Comparison of ENCODE assay signal across 16 cellular contexts in the genomic region with DNA sequence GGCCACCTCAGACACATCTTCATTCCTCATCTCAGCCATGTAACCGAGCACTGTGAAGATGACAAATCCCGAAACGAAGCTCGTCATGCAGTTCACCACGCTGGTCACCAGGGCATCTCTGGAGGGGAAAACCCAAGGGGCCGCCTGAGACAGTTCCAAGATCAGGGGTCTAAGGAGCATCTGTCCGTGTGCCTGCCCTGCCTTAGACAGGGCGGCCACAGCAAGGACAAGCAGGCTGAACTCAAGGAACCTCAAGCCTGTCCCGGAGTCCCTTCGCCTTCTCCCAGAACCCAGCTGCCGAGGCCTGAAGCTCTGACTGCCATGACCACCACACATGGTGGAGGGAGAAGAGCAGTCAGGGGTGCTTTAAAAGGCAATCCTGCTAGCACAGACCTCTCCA. TPM values are rescaled to one million over a fixed set of nuclear protein-coding genes. Genes with fewer than 3 reads are reported as not detected.
DNase-seq lines count a peak whose midpoint lies in the region; ATAC-seq and TF ChIP-seq lines count a peak whose summit lies in the region.
"Had no signal": no experiment of that assay in that cellular context is flagged by ENCODE, and none has a peak within 500 bp of the region (broad histone marks: within the 10 kb centered on the region; RNA-seq: fewer than 3 reads in every experiment).

No MANE protein-coding gene starts in this region.

- TF ChIP-seq RAD21 in SK-N-SH (IDR thresholded peaks at IDR 0.05; ENCODE audit: low read length), result no peak

- CTCF ChIA-PET in SK-N-SH (lab: Yijun Ruan, JAX), result interaction anchor here (0.6 to 1.4 kb wide), 3 partner anchors 10 to 108 kb away, joined by 3 to 5 read pairs (median 3); no protein-coding TSS in a partner anchor

- peaks cover 13% of the 10 kb centered on the region for H3K27me3 Mint-ChIP-seq in activated T-cell treated with anti-CD3 and anti-CD28 coated beads, Interleukin-2, amount 50 U/mL, for 4 hours (ENCODE audit: low read depth)

- no peak overlapping the region for H3K4me2 ChIP-seq in SK-N-SH

- H3K4me3 ChIP-seq in esophagus muscularis mucosa (no peak overlapping the region), SK-N-SH (ENCODE audit: low read depth in 2 of 2, low read length in 1 of 2) (no peak overlapping the region)
- H3K4me3 ChIP-seq: MG63 had no signal

- H3K36me3 ChIP-seq in esophagus muscularis mucosa (no peaks in the 10 kb centered on the region), SK-N-SH (replicated peaks in 1 of 2; ENCODE audit: control insufficient read depth in 1 of 2, insufficient read depth in 2 of 2, low read length in 1 of 2) (no peaks in the 10 kb centered on the region)
- H3K36me3 ChIP-seq: MG63 had no signal

- no peak overlapping the region for H3K9ac ChIP-seq in SK-N-SH

- H3K4me1 ChIP-seq in esophagus muscularis mucosa (no peaks in the 10 kb centered on the region), SK-N-SH (ENCODE audit: control insufficient read depth in 1 of 2, insufficient read depth in 2 of 2, low read depth in 1 of 2, low read length in 1 of 2) (no peaks in the 10 kb centered on the region)

- no peaks in the 10 kb centered on the region for H3F3A ChIP-seq in SK-N-SH (replicated peaks; ENCODE audit: insufficient read depth)

- H3K9me3 Mint-ChIP-seq in activated T-cell treated with anti-CD3 and anti-CD28 coated beads, Interleukin-2, amount 50 U/mL, for 4 hours, result no peaks in the 10 kb centered on the region
- H3K9me3 Mint-ChIP-seq in stimulated activated effector memory CD8-positive, alpha-beta T cell treated with anti-CD3 and anti-CD28 coated beads, Interleukin-12 subunit alpha, Interleukin-12 subunit beta, amount 100 ng/mL, for 72 hours, result no peaks in the 10 kb centered on the region
- H3K9me3 Mint-ChIP-seq: activated CD4-positive, alpha-beta T cell treated with anti-CD3 and anti-CD28 coated beads, Interleukin-2, amount 10 ng/mL, durations not matched to agents 24 days and 14 days; neural crest cell had no signal

- POLR2A ChIA-PET in SK-N-SH (lab: Yijun Ruan, JAX), result no interaction called here

- H3K4me1 Mint-ChIP-seq in activated T-cell treated with anti-CD3 and anti-CD28 coated beads, Interleukin-2, amount 50 U/mL, for 4 hours (ENCODE audit: low read depth), result no peaks in the 10 kb centered on the region
- peaks cover 18% of the 10 kb centered on the region for H3K4me1 Mint-ChIP-seq in stimulated activated effector memory CD8-positive, alpha-beta T cell treated with anti-CD3 and anti-CD28 coated beads, Interleukin-12 subunit alpha, Interleukin-12 subunit beta, amount 100 ng/mL, for 72 hours
- H3K4me1 Mint-ChIP-seq: activated CD4-positive, alpha-beta T cell treated with anti-CD3 and anti-CD28 coated beads, Interleukin-2, amount 10 ng/mL, durations not matched to agents 24 days and 14 days; neural crest cell had no signal

- no peaks in the 10 kb centered on the region for H4K20me1 ChIP-seq in SK-N-SH (ENCODE audit: insufficient read depth)

- H3K4me3 Mint-ChIP-seq in activated T-cell treated with anti-CD3 and anti-CD28 coated beads, Interleukin-2, amount 50 U/mL, for 4 hours, result no peak overlapping the region
- H3K4me3 Mint-ChIP-seq in stimulated activated effector memory CD8-positive, alpha-beta T cell treated with anti-CD3 and anti-CD28 coated beads, Interleukin-12 subunit alpha, Interleukin-12 subunit beta, amount 100 ng/mL, for 72 hours, result no peak overlapping the region
- H3K4me3 Mint-ChIP-seq: activated CD4-positive, alpha-beta T cell treated with anti-CD3 and anti-CD28 coated beads, Interleukin-2, amount 10 ng/mL, durations not matched to agents 24 days and 14 days; neural crest cell had no signal

- 90% methylated on average over 5 of the region's 11 CpGs for WGBS in esophagus muscularis mucosa
- WGBS in SK-N-SH (ENCODE audit: low lambda C conversion rate), result 83% methylated on average over 11 of the region's 11 CpGs

- TF ChIP-seq EP300 in esophagus muscularis mucosa (IDR thresholded peaks at IDR 0.05) (no peak), SK-N-SH (IDR thresholded peaks at IDR 0.05; ENCODE audit: borderline replicate concordance in 1 of 2, low read depth in 1 of 2, low read length in 1 of 2) (no peak)

- TF ChIP-seq POLR2A in esophagus muscularis mucosa (IDR thresholded peaks at IDR 0.05; ENCODE audit: low read depth), result no peak

- H3K79me2 ChIP-seq in SK-N-SH (ENCODE audit: insufficient read depth), result no peaks in the 10 kb centered on the region

- no peak overlapping the region for H3K27ac ChIP-seq in esophagus muscularis mucosa (replicated peaks in 1 of 4)
- no peak overlapping the region for H3K27ac ChIP-seq in SK-N-SH (ENCODE audit: low read depth in 2 of 2, low read length in 1 of 2)

- peak; percentile 27 to 32 for DNase-seq in activated T-cell treated with anti-CD3 and anti-CD28 coated beads, Interleukin-2, amount 50 U/mL, for 48 hours
- no peak for DNase-seq in activated T-cell treated with anti-CD3 and anti-CD28 coated beads, Interleukin-2, amount 50 U/mL, for 4 hours
- peak in 1 of 2 donors; percentile 72 for DNase-seq in stimulated activated effector memory CD8-positive, alpha-beta T cell treated with anti-CD3 and anti-CD28 coated beads, Interleukin-12 subunit alpha, Interleukin-12 subunit beta, amount 100 ng/mL, for 72 hours (ENCODE audit: low spot score in 2 of 2)
- no peak for DNase-seq in esophagus muscularis mucosa (ENCODE audit: extremely low spot score)
- DNase-seq in left ventricle myocardium superior, result no peak
- DNase-seq in SK-N-SH, result no peak
- DNase-seq: activated CD4-positive, alpha-beta T cell treated with anti-CD3 and anti-CD28 coated beads, Interleukin-2, amount 10 ng/mL, durations not matched to agents 24 days and 14 days; DMS153; kidney glomerular epithelial cell; MG63; NCI-H510A treated with DMSO at 0.1 percent for 48 hours had no signal

- H3K27me3 ChIP-seq in esophagus muscularis mucosa, result peaks cover 0 to 7% (median 0%) of the 10 kb centered on the region in 4 donors
- no peaks in the 10 kb centered on the region for H3K27me3 ChIP-seq in SK-N-SH (ENCODE audit: insufficient read depth)

- H3K36me3 Mint-ChIP-seq in activated T-cell treated with anti-CD3 and anti-CD28 coated beads, Interleukin-2, amount 50 U/mL, for 4 hours (ENCODE audit: insufficient read depth), result no peaks in the 10 kb centered on the region
- no peaks in the 10 kb centered on the region for H3K36me3 Mint-ChIP-seq in stimulated activated effector memory CD8-positive, alpha-beta T cell treated with anti-CD3 and anti-CD28 coated beads, Interleukin-12 subunit alpha, Interleukin-12 subunit beta, amount 100 ng/mL, for 72 hours

- no peaks in the 10 kb centered on the region for H3K9me2 ChIP-seq in SK-N-SH

- TF ChIP-seq CTCF in esophagus muscularis mucosa (IDR thresholded peaks at IDR 0.05) (no peak), SK-N-SH (IDR thresholded peaks at IDR 0.05) (no peak)

- peak overlapping the region; percentile 30 for H3K27ac Mint-ChIP-seq in stimulated activated effector memory CD8-positive, alpha-beta T cell treated with anti-CD3 and anti-CD28 coated beads, Interleukin-12 subunit alpha, Interleukin-12 subunit beta, amount 100 ng/mL, for 72 hours
- H3K27ac Mint-ChIP-seq: activated CD4-positive, alpha-beta T cell treated with anti-CD3 and anti-CD28 coated beads, Interleukin-2, amount 10 ng/mL, durations not matched to agents 24 days and 14 days had no signal

- ATAC-seq in activated T-cell treated with anti-CD3 and anti-CD28 coated beads, Interleukin-2, amount 50 U/mL, for 4 hours, result no peak
- ATAC-seq in GM21717 (IDR thresholded peaks at IDR 0.05; ENCODE audit: unreplicated experiment), result peak; percentile 63
- ATAC-seq in HG03196 (IDR thresholded peaks at IDR 0.05; ENCODE audit: unreplicated experiment), result peak; percentile 76
- ATAC-seq in stimulated activated effector memory CD8-positive, alpha-beta T cell treated with anti-CD3 and anti-CD28 coated beads, Interleukin-12 subunit alpha, Interleukin-12 subunit beta, amount 100 ng/mL, for 72 hours, result peak; percentile 90
- ATAC-seq in left ventricle myocardium superior, result no peak
- ATAC-seq: Right ventricle myocardium inferior had no signal

- H3K9me3 ChIP-seq in esophagus muscularis mucosa, result no peaks in the 10 kb centered on the region
- no peaks in the 10 kb centered on the region for H3K9me3 ChIP-seq in SK-N-SH
- H3K9me3 ChIP-seq: MG63 had no signal

- H2AFZ ChIP-seq in SK-N-SH (ENCODE audit: low read depth), result no peak overlapping the region

- intact Hi-C loops in esophagus muscularis mucosa (cut with DNase I) (no loop called here), left ventricle myocardium superior (cut with micrococcal nuclease) (no loop called here)

TF ChIP-seq in SK-N-SH, 30 proteins besides CTCF, POLR2A, EP300 and RAD21 (continues in another document):
- TF ChIP-seq SMC3 (IDR thresholded peaks at IDR 0.05; ENCODE audit: low read depth, low read length) (no peak), SIN3A (IDR thresholded peaks at IDR 0.05; ENCODE audit: borderline replicate concordance, low read depth, low read length) (no peak), FOSL2 (IDR thresholded peaks at IDR 0.05; ENCODE audit: borderline replicate concordance, low read depth) (no peak), USF1 (IDR thresholded peaks at IDR 0.05; ENCODE audit: borderline replicate concordance, low read depth) (no peak), NFIC (IDR thresholded peaks at IDR 0.05; ENCODE audit: borderline replicate concordance) (no peak), USF2 (IDR thresholded peaks at IDR 0.05; ENCODE audit: borderline replicate concordance, low read depth, low read length) (no peak)
- TF ChIP-seq, protein P1, sequence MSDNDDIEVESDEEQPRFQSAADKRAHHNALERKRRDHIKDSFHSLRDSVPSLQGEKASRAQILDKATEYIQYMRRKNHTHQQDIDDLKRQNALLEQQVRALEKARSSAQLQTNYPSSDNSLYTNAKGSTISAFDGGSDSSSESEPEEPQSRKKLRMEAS (IDR thresholded peaks at IDR 0.05; ENCODE audit: low read depth), result no peak

RNA-seq across cellular contexts. Expression of gene SLC6A4, which starts 22.7 kb away (rescaled TPM):
- not detected for total RNA-seq in activated T-cell treated with anti-CD3 and anti-CD28 coated beads, Interleukin-2, amount 50 U/mL, for 4 hours
- total RNA-seq in esophagus muscularis mucosa (under 1 TPM; 0.11 to 0.50 (median 0.27) TPM), left ventricle myocardium superior (not detected)
- polyA plus RNA-seq in SK-N-SH (2012; rRNA removed), result 0.02 and 0.12 TPM in 2 replicates
- 0.03 and 0.05 TPM in 2 replicates for polyA plus RNA-seq in SK-N-SH (2012; cell fraction: cytosol; rRNA removed)
- polyA plus RNA-seq in SK-N-SH (2012; cell fraction: nucleus; rRNA removed), result 0.19 TPM in 1 of 2 replicates, not detected in the other
- total RNA-seq: activated CD4-positive, alpha-beta T cell treated with anti-CD3 and anti-CD28 coated beads, Interleukin-2, amount 10 ng/mL, durations not matched to agents 24 days and 14 days; fibroblast of villous mesenchyme; neural crest cell had no signal

Comparison
In these comparisons a context has a peak if more than half of its experiments do, and no peak if none do; other contexts are left out.
1. DNase-seq: peak in activated T-cell treated with anti-CD3 and anti-CD28 coated beads, Interleukin-2, amount 50 U/mL, for 48 hours (2 of 2); none in activated T-cell treated with anti-CD3 and anti-CD28 coated beads, Interleukin-2, amount 50 U/mL, for 4 hours (single experiment), esophagus muscularis mucosa (single experiment), left ventricle myocardium superior (single experiment) and SK-N-SH (single experiment).
2. ATAC-seq: peak in GM21717 (single experiment), HG03196 (single experiment) and stimulated activated effector memory CD8-positive, alpha-beta T cell treated with anti-CD3 and anti-CD28 coated beads, Interleukin-12 subunit alpha, Interleukin-12 subunit beta, amount 100 ng/mL, for 72 hours (single experiment); none in activated T-cell treated with anti-CD3 and anti-CD28 coated beads, Interleukin-2, amount 50 U/mL, for 4 hours (0 of 2) and left ventricle myocardium superior (single experiment).